Comparison of ENCODE assay signal across 1 cellular context in genomic region chr1:204407314-204407971, GRCh38.
TF ChIP-seq lines count a peak whose summit lies in the region.

No MANE protein-coding gene starts in this region.

TF ChIP-seq in GM23338, 12 proteins besides CTCF, POLR2A, EP300 and RAD21 (continued from another document):
- TF ChIP-seq ZNF462 (CRISPR knock-in tag; IDR thresholded peaks at IDR 0.05) = no peak
- TF ChIP-seq STAT1 (IDR thresholded peaks at IDR 0.05; ENCODE audit: unreplicated experiment) = no peak
- TF ChIP-seq NANOG (IDR thresholded peaks at IDR 0.05; ENCODE audit: borderline replicate concordance) = no peak
- no peak for TF ChIP-seq ZNF331 (CRISPR knock-in tag; IDR thresholded peaks at IDR 0.05; ENCODE audit: low read depth)
